ENCODE assay signal across 8 cellular contexts in genomic region chrX:37745354-37745753, GRCh38. TPM values are rescaled to one million over a fixed set of nuclear protein-coding genes. Genes with fewer than 3 reads are reported as not detected.
DNase-seq lines count a peak whose midpoint lies in the region; TF ChIP-seq lines count a peak whose summit lies in the region.

No MANE protein-coding gene starts in this region.

- peak; percentile 42 for DNase-seq in GM10248 (ENCODE audit: extremely low spot score)
- DNase-seq in HFF-Myc (ENCODE audit: extremely low read depth, low read depth): peak; percentile 17
- DNase-seq in NCI-H1105 (lab: John Stamatoyannopoulos, UW): peak; percentile 47
- DNase-seq in T-helper 2 cell: peak; percentile 36 to 73 (median 62)
- peak in 50 of 58 donors; percentile 0 to 79 (median 21) for DNase-seq in anterior cingulate cortex (lab: John Stamatoyannopoulos, UW)
- peak; percentile 74 for DNase-seq in right atrium auricular region (ENCODE audit: low spot score)
- DNase-seq in skeletal muscle cell (ENCODE audit: low read depth): peak; percentile 11
- no peak for DNase-seq in cortex of kidney (lab: John Stamatoyannopoulos, UW)

- TF ChIP-seq CTCF in GM10248 (IDR thresholded peaks at IDR 0.05; ENCODE audit: control extremely low read depth, extremely low read depth, low read depth, missing control alignments): peak; percentile 59
- TF ChIP-seq CTCF in HFF-Myc (IDR thresholded peaks at IDR 0.05; ENCODE audit: low read depth, low read length, missing control alignments): peak; percentile 68
- peak; percentile 57 to 81 for TF ChIP-seq CTCF in right atrium auricular region (IDR thresholded peaks at IDR 0.05)

- CTCF ChIA-PET in GM10248 (lab: Yijun Ruan, JAX): interaction anchor here (0.6 to 6.2 kb wide), 33 partner anchors 9 to 446 kb away, joined by 3 to 146 read pairs (median 5); partner anchors contain the start of genes CYBB and DYNLT3

- no peaks in the 10 kb centered on the region for H3K4me1 ChIP-seq in right atrium auricular region

- H3K4me3 ChIP-seq in HFF-Myc (replicated peaks; ENCODE audit: low read depth, low read length): no peak overlapping the region
- no peak overlapping the region for H3K4me3 ChIP-seq in right atrium auricular region
- no peak overlapping the region for H3K4me3 ChIP-seq in skeletal muscle cell (ENCODE audit: low read depth, low read length)

- POLR2A ChIA-PET in GM10248 (lab: Yijun Ruan, JAX): no interaction called here

- H3K9me3 ChIP-seq in right atrium auricular region: no peaks in the 10 kb centered on the region

- no peak overlapping the region for H3K27ac ChIP-seq in right atrium auricular region

- no peaks in the 10 kb centered on the region for H3K36me3 ChIP-seq in right atrium auricular region

- H3K27me3 ChIP-seq in right atrium auricular region: no peaks in the 10 kb centered on the region

RNA-seq across cellular contexts. Expression of gene CYBB, which starts 34.5 kb away (rescaled TPM):
- 10 to 100 TPM in 1 of 2 donors, 1 to 10 TPM in 1; 4.4 to 19.7 TPM for total RNA-seq in right atrium auricular region

RNA-seq across cellular contexts. Expression of gene XK, which starts 59.8 kb away (rescaled TPM):
- total RNA-seq in right atrium auricular region: 10 to 100 TPM in 1 of 2 donors, 1 to 10 TPM in 1; 5.1 to 10.1 TPM
